ENCODE assay signal across 1 cellular context in the genomic region with DNA sequence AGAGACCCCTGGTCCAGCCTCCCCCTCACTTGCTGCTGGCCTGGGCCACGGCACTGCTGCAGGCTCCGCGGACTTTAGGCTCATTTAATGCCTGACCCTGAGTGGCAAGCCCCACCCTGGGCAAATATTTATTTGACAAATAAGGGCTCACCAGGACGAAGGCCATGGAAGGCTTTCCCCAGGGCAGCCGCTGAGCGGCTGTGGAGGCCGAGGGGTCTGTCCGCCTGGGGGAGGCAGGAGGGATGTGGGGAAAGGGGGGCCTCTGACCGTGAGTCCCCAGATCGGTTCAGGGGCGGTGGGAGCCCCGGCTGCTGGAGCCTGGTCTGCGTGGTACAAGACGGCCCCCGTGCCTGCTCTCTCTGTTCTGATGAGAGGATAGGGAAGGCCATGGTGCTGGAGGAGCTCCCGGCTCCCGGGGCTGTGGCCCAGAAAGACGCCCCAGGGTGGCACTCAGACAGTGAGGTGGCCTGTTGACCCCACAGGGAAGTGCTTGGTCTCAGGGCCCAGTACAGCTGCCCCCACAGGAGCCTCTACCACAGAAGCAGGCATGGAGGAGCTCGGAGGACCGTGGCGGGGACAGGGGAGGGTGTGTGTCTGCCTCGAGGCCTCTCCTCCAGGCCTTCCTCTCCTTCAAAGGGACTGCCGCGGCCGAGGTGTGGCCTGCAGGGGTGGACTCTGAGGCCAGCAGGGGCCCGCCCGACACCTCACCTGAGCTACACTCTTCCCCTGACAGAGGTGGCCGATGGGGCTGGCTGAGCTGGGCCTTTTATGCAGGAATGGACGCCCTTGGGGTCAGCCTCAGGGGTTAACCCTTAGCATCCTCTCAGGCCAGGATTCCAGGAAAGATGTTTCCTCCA.
TF ChIP-seq lines count a peak whose summit lies in the region.

No MANE protein-coding gene starts in this region.

TF ChIP-seq in HepG2, 621 proteins besides CTCF, POLR2A, EP300 and RAD21 (continued from another document and continues in another):
- TF ChIP-seq CEBPB (IDR thresholded peaks at IDR 0.05; ENCODE audit: borderline replicate concordance, low read depth, low read length) (no peak), ZGPAT (CRISPR knock-in tag; IDR thresholded peaks at IDR 0.05) (peak; percentile 67; the same call in 1 of the 2 replicates), SALL2 (CRISPR knock-in tag; IDR thresholded peaks at IDR 0.05) (0 out of 2 replicates have a peak, but pooled peaks have one; percentile 36), ZNF564 (CRISPR knock-in tag; IDR thresholded peaks at IDR 0.05) (no peak), SRY (CRISPR knock-in tag; IDR thresholded peaks at IDR 0.05) (peak; percentile 18; the same call in 1 of the 2 replicates), MTA3 (CRISPR knock-in tag; IDR thresholded peaks at IDR 0.05) (no peak), ZFP62 (CRISPR knock-in tag; IDR thresholded peaks at IDR 0.05) (no peak), ZNF232 (CRISPR knock-in tag; IDR thresholded peaks at IDR 0.05; ENCODE audit: borderline replicate concordance) (no peak), NFE2L1 (CRISPR knock-in tag; IDR thresholded peaks at IDR 0.05; ENCODE audit: borderline replicate concordance) (no peak), FLYWCH1 (CRISPR knock-in tag; IDR thresholded peaks at IDR 0.05) (0 out of 2 replicates have a peak, but pooled peaks have one; percentile 50), GTF3A (CRISPR knock-in tag; conservative IDR thresholded peaks at IDR 0.05) (no peak), ZBTB38 (CRISPR knock-in tag; IDR thresholded peaks at IDR 0.05) (no peak; the same call in 1 of the 2 replicates), ZNF775 (CRISPR knock-in tag; IDR thresholded peaks at IDR 0.05; ENCODE audit: borderline replicate concordance) (no peak), MYNN (CRISPR knock-in tag; IDR thresholded peaks at IDR 0.05; ENCODE audit: low read depth) (no peak), ARHGAP35 (CRISPR knock-in tag; IDR thresholded peaks at IDR 0.05; ENCODE audit: borderline replicate concordance) (no peak; the same call in 1 of the 2 replicates), PCBP1 (IDR thresholded peaks at IDR 0.05; ENCODE audit: borderline replicate concordance, low read depth, low read length) (peak; percentile 70; the same call in 1 of the 2 replicates), CBFB (CRISPR knock-in tag; IDR thresholded peaks at IDR 0.05) (peak; percentile 68), NFKB2 (CRISPR knock-in tag; IDR thresholded peaks at IDR 0.05; ENCODE audit: borderline replicate concordance) (peak; percentile 25; the same call in 1 of the 2 replicates), SMAD3 (CRISPR knock-in tag; IDR thresholded peaks at IDR 0.05) (no peak), ZNF569 (CRISPR knock-in tag; IDR thresholded peaks at IDR 0.05; ENCODE audit: borderline replicate concordance) (no peak), ZNF615 (CRISPR knock-in tag; IDR thresholded peaks at IDR 0.05; ENCODE audit: borderline replicate concordance) (no peak), TRIM24 (CRISPR knock-in tag; IDR thresholded peaks at IDR 0.05) (no peak), DZIP1 (CRISPR knock-in tag; IDR thresholded peaks at IDR 0.05) (no peak), IKZF5 (CRISPR knock-in tag; IDR thresholded peaks at IDR 0.05) (peak; percentile 52; the same call in 1 of the 2 replicates), XRCC5 (optimal IDR thresholded peaks at IDR 0.05; ENCODE audit: low read length) (no peak), MED13 (CRISPR knock-in tag; IDR thresholded peaks at IDR 0.05) (no peak; the same call in 1 of the 2 replicates), KAT2B (IDR thresholded peaks at IDR 0.05; ENCODE audit: borderline replicate concordance, low read depth, low read length) (no peak), SSRP1 (CRISPR knock-in tag; IDR thresholded peaks at IDR 0.05) (no peak), SPEN (CRISPR knock-in tag; IDR thresholded peaks at IDR 0.05; ENCODE audit: low read depth) (peak; percentile 58; the same call in 1 of the 2 replicates), JUNB (CRISPR knock-in tag; IDR thresholded peaks at IDR 0.05; ENCODE audit: borderline replicate concordance) (no peak), HNRNPL (IDR thresholded peaks at IDR 0.05; ENCODE audit: low read depth, low read length) (peak; percentile 68; the same call in 1 of the 2 replicates), ZNF367 (CRISPR knock-in tag; IDR thresholded peaks at IDR 0.05; ENCODE audit: borderline replicate concordance) (no peak), MBD4 (IDR thresholded peaks at IDR 0.05; ENCODE audit: borderline replicate concordance, low read length) (no peak), HIC2 (CRISPR knock-in tag; IDR thresholded peaks at IDR 0.05; ENCODE audit: low read depth) (peak; percentile 33; the same call in 1 of the 2 replicates), ZFP37 (CRISPR knock-in tag; IDR thresholded peaks at IDR 0.05; ENCODE audit: borderline replicate concordance) (no peak), ZFP90 (CRISPR knock-in tag; IDR thresholded peaks at IDR 0.05; ENCODE audit: borderline replicate concordance) (no peak; the same call in 1 of the 2 replicates), GATA4 (IDR thresholded peaks at IDR 0.05; ENCODE audit: borderline replicate concordance, low read depth) (peak; percentile 31; the same call in 1 of the 2 replicates), YY1 (IDR thresholded peaks at IDR 0.05; ENCODE audit: insufficient read depth, insufficient replicate concordance, low read depth, low read length) (peak; percentile 76)
- TF ChIP-seq, protein P1, sequence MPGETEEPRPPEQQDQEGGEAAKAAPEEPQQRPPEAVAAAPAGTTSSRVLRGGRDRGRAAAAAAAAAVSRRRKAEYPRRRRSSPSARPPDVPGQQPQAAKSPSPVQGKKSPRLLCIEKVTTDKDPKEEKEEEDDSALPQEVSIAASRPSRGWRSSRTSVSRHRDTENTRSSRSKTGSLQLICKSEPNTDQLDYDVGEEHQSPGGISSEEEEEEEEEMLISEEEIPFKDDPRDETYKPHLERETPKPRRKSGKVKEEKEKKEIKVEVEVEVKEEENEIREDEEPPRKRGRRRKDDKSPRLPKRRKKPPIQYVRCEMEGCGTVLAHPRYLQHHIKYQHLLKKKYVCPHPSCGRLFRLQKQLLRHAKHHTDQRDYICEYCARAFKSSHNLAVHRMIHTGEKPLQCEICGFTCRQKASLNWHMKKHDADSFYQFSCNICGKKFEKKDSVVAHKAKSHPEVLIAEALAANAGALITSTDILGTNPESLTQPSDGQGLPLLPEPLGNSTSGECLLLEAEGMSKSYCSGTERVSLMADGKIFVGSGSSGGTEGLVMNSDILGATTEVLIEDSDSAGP (CRISPR knock-in tag; IDR thresholded peaks at IDR 0.05; ENCODE audit: borderline replicate concordance) = no peak; the same call in 1 of the 2 replicates
- TF ChIP-seq, protein P2, sequence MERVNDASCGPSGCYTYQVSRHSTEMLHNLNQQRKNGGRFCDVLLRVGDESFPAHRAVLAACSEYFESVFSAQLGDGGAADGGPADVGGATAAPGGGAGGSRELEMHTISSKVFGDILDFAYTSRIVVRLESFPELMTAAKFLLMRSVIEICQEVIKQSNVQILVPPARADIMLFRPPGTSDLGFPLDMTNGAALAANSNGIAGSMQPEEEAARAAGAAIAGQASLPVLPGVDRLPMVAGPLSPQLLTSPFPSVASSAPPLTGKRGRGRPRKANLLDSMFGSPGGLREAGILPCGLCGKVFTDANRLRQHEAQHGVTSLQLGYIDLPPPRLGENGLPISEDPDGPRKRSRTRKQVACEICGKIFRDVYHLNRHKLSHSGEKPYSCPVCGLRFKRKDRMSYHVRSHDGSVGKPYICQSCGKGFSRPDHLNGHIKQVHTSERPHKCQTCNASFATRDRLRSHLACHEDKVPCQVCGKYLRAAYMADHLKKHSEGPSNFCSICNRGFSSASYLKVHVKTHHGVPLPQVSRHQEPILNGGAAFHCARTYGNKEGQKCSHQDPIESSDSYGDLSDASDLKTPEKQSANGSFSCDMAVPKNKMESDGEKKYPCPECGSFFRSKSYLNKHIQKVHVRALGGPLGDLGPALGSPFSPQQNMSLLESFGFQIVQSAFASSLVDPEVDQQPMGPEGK (CRISPR knock-in tag; IDR thresholded peaks at IDR 0.05) = peak; percentile 95
- TF ChIP-seq, protein P3, sequence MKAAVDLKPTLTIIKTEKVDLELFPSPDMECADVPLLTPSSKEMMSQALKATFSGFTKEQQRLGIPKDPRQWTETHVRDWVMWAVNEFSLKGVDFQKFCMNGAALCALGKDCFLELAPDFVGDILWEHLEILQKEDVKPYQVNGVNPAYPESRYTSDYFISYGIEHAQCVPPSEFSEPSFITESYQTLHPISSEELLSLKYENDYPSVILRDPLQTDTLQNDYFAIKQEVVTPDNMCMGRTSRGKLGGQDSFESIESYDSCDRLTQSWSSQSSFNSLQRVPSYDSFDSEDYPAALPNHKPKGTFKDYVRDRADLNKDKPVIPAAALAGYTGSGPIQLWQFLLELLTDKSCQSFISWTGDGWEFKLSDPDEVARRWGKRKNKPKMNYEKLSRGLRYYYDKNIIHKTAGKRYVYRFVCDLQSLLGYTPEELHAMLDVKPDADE (CRISPR knock-in tag; IDR thresholded peaks at IDR 0.05) = 0 out of 2 replicates have a peak, but pooled peaks have one; percentile 78
- TF ChIP-seq, protein P4, sequence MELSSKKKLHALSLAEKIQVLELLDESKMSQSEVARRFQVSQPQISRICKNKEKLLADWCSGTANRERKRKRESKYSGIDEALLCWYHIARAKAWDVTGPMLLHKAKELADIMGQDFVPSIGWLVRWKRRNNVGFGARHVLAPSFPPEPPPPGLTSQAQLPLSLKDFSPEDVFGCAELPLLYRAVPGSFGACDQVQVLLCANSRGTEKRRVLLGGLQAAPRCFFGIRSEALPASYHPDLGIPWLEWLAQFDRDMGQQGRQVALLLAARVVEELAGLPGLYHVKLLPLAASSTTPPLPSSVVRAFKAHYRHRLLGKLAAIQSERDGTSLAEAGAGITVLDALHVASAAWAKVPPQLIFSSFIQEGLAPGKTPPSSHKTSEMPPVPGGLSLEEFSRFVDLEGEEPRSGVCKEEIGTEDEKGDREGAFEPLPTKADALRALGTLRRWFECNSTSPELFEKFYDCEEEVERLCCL (CRISPR knock-in tag; IDR thresholded peaks at IDR 0.05; ENCODE audit: borderline replicate concordance) = no peak
- TF ChIP-seq, protein P5, sequence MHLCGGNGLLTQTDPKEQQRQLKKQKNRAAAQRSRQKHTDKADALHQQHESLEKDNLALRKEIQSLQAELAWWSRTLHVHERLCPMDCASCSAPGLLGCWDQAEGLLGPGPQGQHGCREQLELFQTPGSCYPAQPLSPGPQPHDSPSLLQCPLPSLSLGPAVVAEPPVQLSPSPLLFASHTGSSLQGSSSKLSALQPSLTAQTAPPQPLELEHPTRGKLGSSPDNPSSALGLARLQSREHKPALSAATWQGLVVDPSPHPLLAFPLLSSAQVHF (CRISPR knock-in tag; IDR thresholded peaks at IDR 0.05) = no peak
- TF ChIP-seq, protein P6, sequence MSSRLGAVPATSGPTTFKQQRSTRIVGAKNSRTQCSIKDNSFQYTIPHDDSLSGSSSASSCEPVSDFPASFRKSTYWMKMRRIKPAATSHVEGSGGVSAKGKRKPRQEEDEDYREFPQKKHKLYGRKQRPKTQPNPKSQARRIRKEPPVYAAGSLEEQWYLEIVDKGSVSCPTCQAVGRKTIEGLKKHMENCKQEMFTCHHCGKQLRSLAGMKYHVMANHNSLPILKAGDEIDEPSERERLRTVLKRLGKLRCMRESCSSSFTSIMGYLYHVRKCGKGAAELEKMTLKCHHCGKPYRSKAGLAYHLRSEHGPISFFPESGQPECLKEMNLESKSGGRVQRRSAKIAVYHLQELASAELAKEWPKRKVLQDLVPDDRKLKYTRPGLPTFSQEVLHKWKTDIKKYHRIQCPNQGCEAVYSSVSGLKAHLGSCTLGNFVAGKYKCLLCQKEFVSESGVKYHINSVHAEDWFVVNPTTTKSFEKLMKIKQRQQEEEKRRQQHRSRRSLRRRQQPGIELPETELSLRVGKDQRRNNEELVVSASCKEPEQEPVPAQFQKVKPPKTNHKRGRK (CRISPR knock-in tag; IDR thresholded peaks at IDR 0.05) = no peak
